1 cellular context compared by ENCODE assay signal in genomic region chr3:149247929-149248691, GRCh38.
TF ChIP-seq lines count a peak whose summit lies in the region.

No MANE protein-coding gene starts in this region.

TF ChIP-seq in K562, 482 proteins besides CTCF, POLR2A, EP300 and RAD21 (continued from another document and continues in another):
- TF ChIP-seq, protein P1, sequence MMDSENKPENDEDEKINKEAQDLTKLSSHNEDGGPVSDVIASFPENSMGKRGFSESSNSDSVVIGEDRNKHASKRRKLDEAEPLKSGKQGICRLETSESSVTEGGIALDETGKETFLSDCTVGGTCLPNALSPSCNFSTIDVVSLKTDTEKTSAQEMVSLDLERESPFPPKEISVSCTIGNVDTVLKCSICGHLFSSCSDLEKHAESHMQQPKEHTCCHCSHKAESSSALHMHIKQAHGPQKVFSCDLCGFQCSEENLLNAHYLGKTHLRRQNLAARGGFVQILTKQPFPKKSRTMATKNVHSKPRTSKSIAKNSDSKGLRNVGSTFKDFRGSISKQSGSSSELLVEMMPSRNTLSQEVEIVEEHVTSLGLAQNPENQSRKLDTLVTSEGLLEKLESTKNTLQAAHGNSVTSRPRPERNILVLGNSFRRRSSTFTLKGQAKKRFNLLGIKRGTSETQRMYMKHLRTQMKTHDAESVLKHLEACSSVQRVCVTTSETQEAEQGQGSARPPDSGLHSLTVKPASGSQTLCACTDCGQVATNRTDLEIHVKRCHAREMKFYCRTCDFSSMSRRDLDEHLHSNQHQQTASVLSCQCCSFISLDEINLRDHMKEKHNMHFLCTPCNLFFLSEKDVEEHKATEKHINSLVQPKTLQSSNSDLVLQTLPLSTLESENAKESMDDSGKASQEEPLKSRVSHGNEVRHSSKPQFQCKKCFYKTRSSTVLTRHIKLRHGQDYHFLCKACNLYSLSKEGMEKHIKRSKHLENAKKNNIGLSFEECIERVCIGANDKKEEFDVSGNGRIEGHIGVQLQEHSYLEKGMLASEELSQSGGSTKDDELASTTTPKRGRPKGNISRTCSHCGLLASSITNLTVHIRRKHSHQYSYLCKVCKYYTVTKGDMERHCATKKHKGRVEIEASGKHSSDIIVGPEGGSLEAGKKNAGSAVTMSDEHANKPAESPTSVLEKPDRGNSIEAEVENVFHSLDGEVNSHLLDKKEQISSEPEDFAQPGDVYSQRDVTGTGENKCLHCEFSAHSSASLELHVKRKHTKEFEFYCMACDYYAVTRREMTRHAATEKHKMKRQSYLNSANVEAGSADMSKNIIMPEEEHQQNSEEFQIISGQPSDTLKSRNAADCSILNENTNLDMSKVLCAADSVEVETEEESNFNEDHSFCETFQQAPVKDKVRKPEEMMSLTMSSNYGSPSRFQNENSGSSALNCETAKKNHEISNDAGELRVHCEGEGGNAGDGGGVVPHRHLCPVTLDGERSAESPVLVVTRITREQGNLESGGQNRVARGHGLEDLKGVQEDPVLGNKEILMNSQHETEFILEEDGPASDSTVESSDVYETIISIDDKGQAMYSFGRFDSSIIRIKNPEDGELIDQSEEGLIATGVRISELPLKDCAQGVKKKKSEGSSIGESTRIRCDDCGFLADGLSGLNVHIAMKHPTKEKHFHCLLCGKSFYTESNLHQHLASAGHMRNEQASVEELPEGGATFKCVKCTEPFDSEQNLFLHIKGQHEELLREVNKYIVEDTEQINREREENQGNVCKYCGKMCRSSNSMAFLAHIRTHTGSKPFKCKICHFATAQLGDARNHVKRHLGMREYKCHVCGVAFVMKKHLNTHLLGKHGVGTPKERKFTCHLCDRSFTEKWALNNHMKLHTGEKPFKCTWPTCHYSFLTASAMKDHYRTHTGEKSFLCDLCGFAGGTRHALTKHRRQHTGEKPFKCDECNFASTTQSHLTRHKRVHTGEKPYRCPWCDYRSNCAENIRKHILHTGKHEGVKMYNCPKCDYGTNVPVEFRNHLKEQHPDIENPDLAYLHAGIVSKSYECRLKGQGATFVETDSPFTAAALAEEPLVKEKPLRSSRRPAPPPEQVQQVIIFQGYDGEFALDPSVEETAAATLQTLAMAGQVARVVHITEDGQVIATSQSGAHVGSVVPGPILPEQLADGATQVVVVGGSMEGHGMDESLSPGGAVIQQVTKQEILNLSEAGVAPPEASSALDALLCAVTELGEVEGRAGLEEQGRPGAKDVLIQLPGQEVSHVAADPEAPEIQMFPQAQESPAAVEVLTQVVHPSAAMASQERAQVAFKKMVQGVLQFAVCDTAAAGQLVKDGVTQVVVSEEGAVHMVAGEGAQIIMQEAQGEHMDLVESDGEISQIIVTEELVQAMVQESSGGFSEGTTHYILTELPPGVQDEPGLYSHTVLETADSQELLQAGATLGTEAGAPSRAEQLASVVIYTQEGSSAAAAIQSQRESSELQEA (IDR thresholded peaks at IDR 0.05; ENCODE audit: low read depth) = no peak
- TF ChIP-seq POLR3A (IDR thresholded peaks at IDR 0.05; ENCODE audit: borderline replicate concordance, extremely low read depth, insufficient read depth, insufficient read length) = no peak
- TF ChIP-seq PHB (CRISPR knock-in tag; IDR thresholded peaks at IDR 0.05) = no peak
- no peak for TF ChIP-seq HMG20B (CRISPR knock-in tag; IDR thresholded peaks at IDR 0.05)
- TF ChIP-seq, protein P2, sequence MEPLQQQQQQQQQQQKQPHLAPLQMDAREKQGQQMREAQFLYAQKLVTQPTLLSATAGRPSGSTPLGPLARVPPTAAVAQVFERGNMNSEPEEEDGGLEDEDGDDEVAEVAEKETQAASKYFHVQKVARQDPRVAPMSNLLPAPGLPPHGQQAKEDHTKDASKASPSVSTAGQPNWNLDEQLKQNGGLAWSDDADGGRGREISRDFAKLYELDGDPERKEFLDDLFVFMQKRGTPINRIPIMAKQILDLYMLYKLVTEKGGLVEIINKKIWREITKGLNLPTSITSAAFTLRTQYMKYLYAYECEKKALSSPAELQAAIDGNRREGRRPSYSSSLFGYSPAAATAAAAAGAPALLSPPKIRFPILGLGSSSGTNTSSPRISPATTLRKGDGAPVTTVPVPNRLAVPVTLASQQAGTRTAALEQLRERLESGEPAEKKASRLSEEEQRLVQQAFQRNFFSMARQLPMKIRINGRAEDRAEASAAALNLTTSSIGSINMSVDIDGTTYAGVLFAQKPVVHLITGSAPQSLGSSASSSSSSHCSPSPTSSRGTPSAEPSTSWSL (CRISPR knock-in tag; IDR thresholded peaks at IDR 0.05; ENCODE audit: borderline replicate concordance) = no peak
- no peak for TF ChIP-seq ZC3H11A (IDR thresholded peaks at IDR 0.05; ENCODE audit: low read depth, low read length)
- no peak for TF ChIP-seq STAG1 (CRISPR knock-in tag; IDR thresholded peaks at IDR 0.05; ENCODE audit: borderline replicate concordance)
- TF ChIP-seq CC2D1A (IDR thresholded peaks at IDR 0.05) = no peak
- TF ChIP-seq, protein P3, sequence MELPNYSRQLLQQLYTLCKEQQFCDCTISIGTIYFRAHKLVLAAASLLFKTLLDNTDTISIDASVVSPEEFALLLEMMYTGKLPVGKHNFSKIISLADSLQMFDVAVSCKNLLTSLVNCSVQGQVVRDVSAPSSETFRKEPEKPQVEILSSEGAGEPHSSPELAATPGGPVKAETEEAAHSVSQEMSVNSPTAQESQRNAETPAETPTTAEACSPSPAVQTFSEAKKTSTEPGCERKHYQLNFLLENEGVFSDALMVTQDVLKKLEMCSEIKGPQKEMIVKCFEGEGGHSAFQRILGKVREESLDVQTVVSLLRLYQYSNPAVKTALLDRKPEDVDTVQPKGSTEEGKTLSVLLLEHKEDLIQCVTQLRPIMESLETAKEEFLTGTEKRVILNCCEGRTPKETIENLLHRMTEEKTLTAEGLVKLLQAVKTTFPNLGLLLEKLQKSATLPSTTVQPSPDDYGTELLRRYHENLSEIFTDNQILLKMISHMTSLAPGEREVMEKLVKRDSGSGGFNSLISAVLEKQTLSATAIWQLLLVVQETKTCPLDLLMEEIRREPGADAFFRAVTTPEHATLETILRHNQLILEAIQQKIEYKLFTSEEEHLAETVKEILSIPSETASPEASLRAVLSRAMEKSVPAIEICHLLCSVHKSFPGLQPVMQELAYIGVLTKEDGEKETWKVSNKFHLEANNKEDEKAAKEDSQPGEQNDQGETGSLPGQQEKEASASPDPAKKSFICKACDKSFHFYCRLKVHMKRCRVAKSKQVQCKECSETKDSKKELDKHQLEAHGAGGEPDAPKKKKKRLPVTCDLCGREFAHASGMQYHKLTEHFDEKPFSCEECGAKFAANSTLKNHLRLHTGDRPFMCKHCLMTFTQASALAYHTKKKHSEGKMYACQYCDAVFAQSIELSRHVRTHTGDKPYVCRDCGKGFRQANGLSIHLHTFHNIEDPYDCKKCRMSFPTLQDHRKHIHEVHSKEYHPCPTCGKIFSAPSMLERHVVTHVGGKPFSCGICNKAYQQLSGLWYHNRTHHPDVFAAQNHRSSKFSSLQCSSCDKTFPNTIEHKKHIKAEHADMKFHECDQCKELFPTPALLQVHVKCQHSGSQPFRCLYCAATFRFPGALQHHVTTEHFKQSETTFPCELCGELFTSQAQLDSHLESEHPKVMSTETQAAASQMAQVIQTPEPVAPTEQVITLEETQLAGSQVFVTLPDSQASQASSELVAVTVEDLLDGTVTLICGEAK (IDR thresholded peaks at IDR 0.05) = no peak
- TF ChIP-seq, protein P3 (CRISPR knock-in tag; IDR thresholded peaks at IDR 0.05) = no peak
- TF ChIP-seq MLX (CRISPR knock-in tag; conservative IDR thresholded peaks at IDR 0.05) = no peak
- TF ChIP-seq IRF2 (CRISPR knock-in tag; IDR thresholded peaks at IDR 0.05) = no peak
- TF ChIP-seq GABPA (tag; conservative IDR thresholded peaks at IDR 0.05; ENCODE audit: low read depth) = no peak
- TF ChIP-seq SPI1 (IDR thresholded peaks at IDR 0.05; ENCODE audit: borderline replicate concordance, low read depth, low read length) = no peak
- no peak for TF ChIP-seq GABPB1 (CRISPR knock-in tag; IDR thresholded peaks at IDR 0.05)
- TF ChIP-seq CHAMP1 (IDR thresholded peaks at IDR 0.05) = no peak
- TF ChIP-seq ELF1 (tag; IDR thresholded peaks at IDR 0.05) = no peak
- no peak for TF ChIP-seq DMBX1 (CRISPR knock-in tag; IDR thresholded peaks at IDR 0.05; ENCODE audit: borderline replicate concordance)
- 0 out of 2 replicates have a peak, but pooled peaks have one; percentile 26 for TF ChIP-seq MAFG (tag; conservative IDR thresholded peaks at IDR 0.05)
- TF ChIP-seq KLF16 (IDR thresholded peaks at IDR 0.05) = 0 out of 2 replicates have a peak, but pooled peaks have one; percentile 35
- no peak for TF ChIP-seq ATF2 (CRISPR knock-in tag; IDR thresholded peaks at IDR 0.05)
- TF ChIP-seq ZNF551 (CRISPR knock-in tag; IDR thresholded peaks at IDR 0.05) = no peak
- no peak for TF ChIP-seq ZNF384 (IDR thresholded peaks at IDR 0.05; ENCODE audit: low read depth, low read length)
- no peak for TF ChIP-seq KAT8 (IDR thresholded peaks at IDR 0.05; ENCODE audit: low read depth)
- TF ChIP-seq SMC3 (conservative IDR thresholded peaks at IDR 0.05; ENCODE audit: insufficient read depth, low read depth, low read length) = no peak
- TF ChIP-seq FOXA1 (IDR thresholded peaks at IDR 0.05; ENCODE audit: borderline replicate concordance) = 0 out of 2 replicates have a peak, but pooled peaks have one; percentile 36
- TF ChIP-seq, protein P4, sequence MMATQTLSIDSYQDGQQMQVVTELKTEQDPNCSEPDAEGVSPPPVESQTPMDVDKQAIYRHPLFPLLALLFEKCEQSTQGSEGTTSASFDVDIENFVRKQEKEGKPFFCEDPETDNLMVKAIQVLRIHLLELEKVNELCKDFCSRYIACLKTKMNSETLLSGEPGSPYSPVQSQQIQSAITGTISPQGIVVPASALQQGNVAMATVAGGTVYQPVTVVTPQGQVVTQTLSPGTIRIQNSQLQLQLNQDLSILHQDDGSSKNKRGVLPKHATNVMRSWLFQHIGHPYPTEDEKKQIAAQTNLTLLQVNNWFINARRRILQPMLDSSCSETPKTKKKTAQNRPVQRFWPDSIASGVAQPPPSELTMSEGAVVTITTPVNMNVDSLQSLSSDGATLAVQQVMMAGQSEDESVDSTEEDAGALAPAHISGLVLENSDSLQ (IDR thresholded peaks at IDR 0.05) = no peak
- peak; percentile 54 for TF ChIP-seq MTA2 (IDR thresholded peaks at IDR 0.05; ENCODE audit: low read depth)
- no peak for TF ChIP-seq ZNF354B (CRISPR knock-in tag; IDR thresholded peaks at IDR 0.05)
